ENCODE assay signal across 10 cellular contexts in the genomic region with DNA sequence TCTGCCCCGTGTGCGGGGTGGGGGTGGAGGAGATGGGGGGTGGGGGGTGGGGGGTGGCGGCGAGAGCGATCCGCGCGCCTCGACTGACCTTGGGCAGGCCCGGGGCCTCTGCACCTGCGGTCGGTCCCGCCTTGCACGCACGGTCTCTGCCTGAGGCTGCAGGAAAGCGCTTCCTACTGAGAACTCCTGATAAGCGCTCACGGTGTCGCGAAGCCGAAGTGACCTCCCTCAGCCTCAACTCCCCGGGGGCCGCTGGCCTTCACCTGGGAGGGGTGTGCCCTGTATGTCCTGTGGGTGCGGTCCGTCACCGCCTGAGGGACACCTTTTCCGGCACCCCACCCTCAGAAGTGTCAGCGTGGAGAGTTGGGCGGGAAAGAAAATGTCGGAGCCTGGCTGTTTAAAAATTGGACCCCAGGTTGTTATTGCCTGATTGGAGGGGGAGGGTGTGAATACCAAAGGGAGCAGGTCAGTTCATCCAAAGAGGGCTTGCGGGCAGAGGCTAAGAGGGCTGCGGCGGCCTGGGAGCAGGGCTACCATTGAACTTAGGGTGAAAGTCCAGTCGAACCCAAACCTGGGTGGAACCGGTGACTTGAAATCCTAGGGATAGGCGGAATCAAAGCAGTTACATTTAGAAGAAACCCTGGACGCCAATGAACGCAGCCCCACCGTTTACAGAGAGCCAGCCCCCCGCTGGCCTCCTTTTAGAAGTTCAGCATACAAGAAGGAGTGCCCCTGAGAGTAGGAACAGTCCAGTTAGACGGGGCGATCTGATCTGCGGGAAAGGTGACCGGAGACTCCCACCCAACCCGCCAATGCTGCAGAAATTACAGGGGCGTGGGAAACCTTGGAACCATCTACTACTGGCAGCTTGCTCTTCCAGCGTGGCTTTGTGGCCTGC. TPM values are rescaled to one million over a fixed set of nuclear protein-coding genes. Genes with fewer than 3 reads are reported as not detected.
DNase-seq lines count a peak whose midpoint lies in the region; ATAC-seq and TF ChIP-seq lines count a peak whose summit lies in the region.
"Had no signal": no experiment of that assay in that cellular context is flagged by ENCODE, and none has a peak within 500 bp of the region (broad histone marks: within the 10 kb centered on the region; RNA-seq: fewer than 3 reads in every experiment).

No MANE protein-coding gene starts in this region.

- H3K9ac ChIP-seq in ES-I3 (ENCODE audit: low read depth, low read length) = peak overlapping the region; percentile 49; the same call in 1 of the 2 replicates
- H3K9ac ChIP-seq: parathyroid adenoma had no signal

- no peak for TF ChIP-seq POLR2A in esophagus squamous epithelium (IDR thresholded peaks at IDR 0.05)
- no peak for TF ChIP-seq POLR2A in prostate gland (IDR thresholded peaks at IDR 0.05)

- ATAC-seq in HG03439 (IDR thresholded peaks at IDR 0.05; ENCODE audit: unreplicated experiment) (no peak), left lobe of liver (no peak)

- H3K27ac ChIP-seq in esophagus squamous epithelium (peak overlapping the region; percentile 63 to 91 (median 82)), prostate gland (no peak overlapping the region)
- H3K27ac ChIP-seq: parathyroid adenoma had no signal

- H3K4me1 ChIP-seq in ES-I3 (ENCODE audit: insufficient read depth, low read length) (peaks cover 12% of the 10 kb centered on the region; the same call in 1 of the 2 replicates), esophagus squamous epithelium (peaks cover 26 to 84% (median 32%) of the 10 kb centered on the region in 3 donors), prostate gland (replicated peaks) (peaks cover 10% of the 10 kb centered on the region)

- DNase-seq in T-helper 9 cell (peak; percentile 10), esophagus squamous epithelium (lab: John Stamatoyannopoulos, UW) (no peak), prostate gland (ENCODE audit: low spot score) (no peak), dedifferentiated amniotic fluid mesenchymal stem cell (ENCODE audit: extremely low spot score) (no peak), NCI-H446 treated with DMSO at 0.1 percent for 48 hours (lab: John Stamatoyannopoulos, UW) (no peak), left lobe of liver (ENCODE audit: low spot score) (no peak)

- intact Hi-C loops in esophagus squamous epithelium (cut with DNase I) = no loop called here
- intact Hi-C loops in prostate gland (cut with DNase I) = no loop called here

- 44 to 65% methylated on average over 17 to 23 of the region's 47 CpGs for WGBS in esophagus squamous epithelium, 2 donors
- 18% methylated on average over 46 of the region's 47 CpGs for WGBS in prostate gland

- H3K9me3 ChIP-seq in ES-I3 (ENCODE audit: control insufficient read depth, insufficient read depth, low read length) (no peaks in the 10 kb centered on the region), esophagus squamous epithelium (no peaks in the 10 kb centered on the region), prostate gland (no peaks in the 10 kb centered on the region)

- H3K36me3 ChIP-seq in ES-I3 (ENCODE audit: insufficient read depth, low read length) = no peaks in the 10 kb centered on the region
- H3K36me3 ChIP-seq in esophagus squamous epithelium = no peaks in the 10 kb centered on the region
- H3K36me3 ChIP-seq in prostate gland = no peaks in the 10 kb centered on the region

- TF ChIP-seq CTCF in esophagus squamous epithelium (IDR thresholded peaks at IDR 0.05) = no peak
- TF ChIP-seq CTCF in prostate gland (IDR thresholded peaks at IDR 0.05) = no peak

- H3K4me3 ChIP-seq in esophagus squamous epithelium (peak overlapping the region; percentile 32 to 70 (median 58)), prostate gland (peak overlapping the region; percentile 2 to 16)

- H3K27me3 ChIP-seq in esophagus squamous epithelium (peaks cover 0 to 86% (median 4%) of the 10 kb centered on the region in 4 donors), prostate gland (replicated peaks; ENCODE audit: insufficient read depth) (peaks cover 20% of the 10 kb centered on the region)

RNA-seq across cellular contexts. Expression of a gene that starts 1.2 kb away (rescaled TPM):
- 1,000 to 10,000 TPM in 1 of 4 donors, 100 to 1,000 TPM in 3; 469 to 1,903 (median 516) TPM for total RNA-seq in esophagus squamous epithelium
- 1 to 10 TPM; 3.1 to 8.0 TPM for total RNA-seq in prostate gland
- total RNA-seq in left lobe of liver = 0.28 TPM
- total RNA-seq: subcutaneous adipose tissue had no signal

Comparison
In these comparisons a context has a peak if more than half of its experiments do, and no peak if none do; other contexts are left out.
1. H3K27ac ChIP-seq: peak in esophagus squamous epithelium (4 of 4); none in prostate gland (0 of 2).
2. RNA of a gene that starts 1.2 kb away (total RNA-seq): 469 to 1,903 TPM in esophagus squamous epithelium; 3.1 to 8.0 TPM in prostate gland and 0.28 TPM in left lobe of liver (single experiment); every median in the first group is over 10 times any median in the second.